In the genomic region with DNA sequence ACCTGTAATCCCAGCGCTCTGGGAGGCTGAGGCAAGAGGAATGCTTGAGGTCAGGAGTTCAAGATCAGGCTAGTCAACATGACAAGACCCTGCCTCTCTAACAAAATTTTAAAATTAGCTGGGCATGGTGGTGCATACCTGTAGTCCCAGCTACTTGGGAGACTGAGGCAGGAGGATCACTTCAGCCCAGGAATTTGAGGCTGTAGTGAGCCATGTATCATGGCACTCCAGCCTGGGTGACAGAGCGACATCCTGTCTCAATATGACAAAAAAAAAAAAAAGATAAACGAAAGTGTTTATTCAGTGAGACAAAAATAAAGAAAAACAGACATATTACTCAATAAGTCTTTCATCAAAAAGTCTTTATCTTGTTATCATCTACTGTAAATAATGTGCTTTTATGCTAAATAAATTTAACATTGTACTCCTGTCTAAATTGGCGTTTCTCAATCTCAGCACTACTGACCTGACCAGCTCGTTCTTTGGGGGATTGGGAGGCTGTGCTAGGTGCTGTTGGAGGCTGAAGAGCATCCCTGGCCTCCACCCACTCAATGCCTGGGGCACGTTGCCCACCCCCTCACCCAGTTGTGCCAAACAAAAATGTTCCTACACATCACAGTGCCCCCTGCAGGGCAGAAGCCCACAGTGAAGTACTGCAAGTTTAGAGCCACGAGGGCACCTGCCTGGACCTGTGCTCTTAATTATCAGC, we compare ENCODE assay signal across 11 cellular contexts. TPM values are rescaled to one million over a fixed set of nuclear protein-coding genes. Genes with fewer than 3 reads are reported as not detected.
DNase-seq lines count a peak whose midpoint lies in the region; ATAC-seq and TF ChIP-seq lines count a peak whose summit lies in the region.
"Had no signal": no experiment of that assay in that cellular context is flagged by ENCODE, and none has a peak within 500 bp of the region (broad histone marks: within the 10 kb centered on the region; RNA-seq: fewer than 3 reads in every experiment).

No MANE protein-coding gene starts in this region.

- H3K36me3 Mint-ChIP-seq in nephron progenitor cell (ENCODE audit: low read depth): peaks cover 80% of the 10 kb centered on the region

- H3K27me3 ChIP-seq in uterus (no peaks in the 10 kb centered on the region), right cardiac atrium (ENCODE audit: control insufficient read depth, insufficient read depth) (no peaks in the 10 kb centered on the region)

- ATAC-seq in right cardiac atrium: no peak
- ATAC-seq: activated T-cell treated with anti-CD3 and anti-CD28 coated beads, Interleukin-2, amount 50 U/mL, for 72 hours had no signal

- H3K4me1 ChIP-seq in uterus: no peaks in the 10 kb centered on the region
- peaks cover 4% of the 10 kb centered on the region for H3K4me1 ChIP-seq in right cardiac atrium (ENCODE audit: control insufficient read depth, insufficient read depth, low read length)

- H3K9me3 ChIP-seq in uterus (no peaks in the 10 kb centered on the region), right cardiac atrium (ENCODE audit: control insufficient read depth, low read length) (no peaks in the 10 kb centered on the region)

- H3K27ac ChIP-seq in uterus (no peak overlapping the region), right cardiac atrium (ENCODE audit: low read length) (no peak overlapping the region)
- H3K27ac ChIP-seq: HL-60 had no signal

- H3K27me3 Mint-ChIP-seq in nephron progenitor cell (ENCODE audit: low read depth, poor library complexity): no peaks in the 10 kb centered on the region

- peaks cover 2% of the 10 kb centered on the region for H3K4me1 Mint-ChIP-seq in nephron progenitor cell

- H3K9me3 Mint-ChIP-seq in nephron progenitor cell: no peaks in the 10 kb centered on the region

- no peak for TF ChIP-seq POLR2A in uterus (IDR thresholded peaks at IDR 0.05)

- H3K27ac Mint-ChIP-seq in nephron progenitor cell: no peak overlapping the region
- H3K27ac Mint-ChIP-seq: activated T-cell treated with anti-CD3 and anti-CD28 coated beads, Interleukin-2, amount 50 U/mL, for 72 hours had no signal

- H3K4me3 Mint-ChIP-seq in nephron progenitor cell: no peak overlapping the region
- H3K4me3 Mint-ChIP-seq: activated T-cell treated with anti-CD3 and anti-CD28 coated beads, Interleukin-2, amount 50 U/mL, for 72 hours had no signal

- no peaks in the 10 kb centered on the region for H3K36me3 ChIP-seq in uterus

- H3K4me3 ChIP-seq in astrocyte of the spinal cord (ENCODE audit: low read depth, low read length) (no peak overlapping the region), uterus (no peak overlapping the region), right cardiac atrium (ENCODE audit: low read length) (no peak overlapping the region)

- WGBS in right cardiac atrium: 94% methylated on average over 7 of the region's 7 CpGs

- DNase-seq in NCI-H510A treated with DMSO at 0.1 percent for 48 hours (lab: John Stamatoyannopoulos, UW) (peak; percentile 16), NCI-H510A (lab: John Stamatoyannopoulos, UW) (no peak), KBM-7 (peak; percentile 37), astrocyte of the spinal cord (ENCODE audit: low read depth, low spot score) (no peak), nephron progenitor cell (peak; percentile 27), NCI-H226 (no peak), uterus (no peak), right cardiac atrium (no peak)
- DNase-seq: midbrain had no signal

- TF ChIP-seq CTCF in astrocyte of the spinal cord (IDR thresholded peaks at IDR 0.05; ENCODE audit: low read depth, low read length) (peak; percentile 59), nephron progenitor cell (IDR thresholded peaks at IDR 0.05) (peak; percentile 45), uterus (IDR thresholded peaks at IDR 0.05) (no peak)

- intact Hi-C loops in uterus (cut with DNase I; ENCODE audit: low total_unique reads): no loop called here
- intact Hi-C loops in right cardiac atrium (cut with DNase I): no loop called here

- in situ Hi-C loops in KBM-7 (cut with MboI; ENCODE audit: low pct_unique_long_range_greater_than_20kb, low sequenced_read_pairs) (no loop called here), astrocyte of the spinal cord (cut with HindIII; ENCODE audit: low sequenced_read_pairs) (no loop called here)

RNA-seq across cellular contexts. Expression of gene NCAPG2, which starts 57.7 kb away (rescaled TPM):
- total RNA-seq in uterus (10 to 100 TPM in 1 of 4 donors, 1 to 10 TPM in 2, under 1 TPM in 1; 0.51 to 36.0 (median 7.8) TPM), right cardiac atrium (1 to 10 TPM; 5.3 to 8.5 (median 6.8) TPM)
- 2.3 TPM for polyA plus RNA-seq in right cardiac atrium

RNA-seq across cellular contexts. Expression of gene PTPRN2, which starts 59.3 kb away (rescaled TPM):
- 1 to 10 TPM; 1.2 to 5.2 (median 2.3) TPM for total RNA-seq in uterus
- 1 to 10 TPM; 1.5 to 3.9 (median 2.8) TPM for total RNA-seq in right cardiac atrium
- 1.9 TPM for polyA plus RNA-seq in right cardiac atrium

Comparison
In these comparisons a context has a peak if more than half of its experiments do, and no peak if none do; other contexts are left out.
1. DNase-seq: peak in NCI-H510A treated with DMSO at 0.1 percent for 48 hours (single experiment), KBM-7 (single experiment) and nephron progenitor cell (single experiment); none in NCI-H510A (single experiment), astrocyte of the spinal cord (single experiment), NCI-H226 (single experiment), uterus (0 of 2) and right cardiac atrium (0 of 3).
2. CTCF ChIP-seq: peak in astrocyte of the spinal cord (single experiment) and nephron progenitor cell (single experiment); none in uterus (0 of 4).